8 cellular contexts compared by ENCODE assay signal in genomic region chr3:53219897-53220483, GRCh38. TPM values are rescaled to one million over a fixed set of nuclear protein-coding genes. Genes with fewer than 3 reads are reported as not detected.
DNase-seq lines count a peak whose midpoint lies in the region; ATAC-seq and TF ChIP-seq lines count a peak whose summit lies in the region.

No MANE protein-coding gene starts in this region.

- CTCF ChIA-PET in activated naive CD4-positive, alpha-beta T cell treated with anti-CD3 and anti-CD28 coated beads, Interleukin-2, amount 10 ng/mL, durations not matched to agents 7 days and 5 days (lab: Charles Lee): interaction anchor here (0.7 to 1.9 kb wide), 15 partner anchors 15 to 130 kb away, joined by 3 to 10 read pairs (median 3); no protein-coding TSS in a partner anchor

- TF ChIP-seq POLR2A in vagina (IDR thresholded peaks at IDR 0.05): no peak

- H3K9me3 ChIP-seq in MG63 (no peaks in the 10 kb centered on the region), vagina (no peaks in the 10 kb centered on the region)

- H3K27me3 ChIP-seq in MG63: no peaks in the 10 kb centered on the region
- H3K27me3 ChIP-seq in vagina: no peaks in the 10 kb centered on the region

- peaks cover 24% of the 10 kb centered on the region for H3K27me3 Mint-ChIP-seq in activated naive CD4-positive, alpha-beta T cell treated with anti-CD3 and anti-CD28 coated beads, Interleukin-2, amount 10 ng/mL, durations not matched to agents 7 days and 5 days
- H3K27me3 Mint-ChIP-seq in progenitor cell of endocrine pancreas: peaks cover 9% of the 10 kb centered on the region

- H3K27ac ChIP-seq in vagina: no peak overlapping the region

- peak; percentile 82 for ATAC-seq in GM21723 (IDR thresholded peaks at IDR 0.05; ENCODE audit: unreplicated experiment)

- no peak overlapping the region for H3K4me3 ChIP-seq in MG63
- no peak overlapping the region for H3K4me3 ChIP-seq in vagina

- intact Hi-C loops in head of caudate nucleus (cut with DNase I): no loop called here
- intact Hi-C loops in vagina (cut with DNase I): no loop called here

- peaks cover 1% of the 10 kb centered on the region for H3K36me3 Mint-ChIP-seq in activated naive CD4-positive, alpha-beta T cell treated with anti-CD3 and anti-CD28 coated beads, Interleukin-2, amount 10 ng/mL, durations not matched to agents 7 days and 5 days
- H3K36me3 Mint-ChIP-seq in progenitor cell of endocrine pancreas (ENCODE audit: insufficient read depth): peaks cover 2% of the 10 kb centered on the region

- H3K36me3 ChIP-seq in MG63 (peaks cover 10% of the 10 kb centered on the region), vagina (peaks cover 0 to 10% of the 10 kb centered on the region in 2 donors)

- H3K4me3 Mint-ChIP-seq in activated naive CD4-positive, alpha-beta T cell treated with anti-CD3 and anti-CD28 coated beads, Interleukin-2, amount 10 ng/mL, durations not matched to agents 7 days and 5 days: no peak overlapping the region
- H3K4me3 Mint-ChIP-seq in progenitor cell of endocrine pancreas (ENCODE audit: low read depth): no peak overlapping the region

- H3K4me1 ChIP-seq in vagina: no peaks in the 10 kb centered on the region

- peak; percentile 87 for DNase-seq in DMS 273 (lab: John Stamatoyannopoulos, UW; ENCODE audit: unreplicated experiment)
- DNase-seq in MG63: peak; percentile 71
- DNase-seq in SKM-1 (lab: John Stamatoyannopoulos, UW; ENCODE audit: unreplicated experiment): peak; percentile 85
- peak; percentile 91 for DNase-seq in activated naive CD4-positive, alpha-beta T cell treated with anti-CD3 and anti-CD28 coated beads, Interleukin-2, amount 10 ng/mL, durations not matched to agents 7 days and 5 days
- DNase-seq in head of caudate nucleus: peak; percentile 58 to 92 (median 82)
- DNase-seq in progenitor cell of endocrine pancreas (ENCODE audit: low spot score, unreplicated experiment): peak; percentile 78
- no peak for DNase-seq in vagina (ENCODE audit: extremely low spot score in 2 of 2)

- H3K4me1 Mint-ChIP-seq in activated naive CD4-positive, alpha-beta T cell treated with anti-CD3 and anti-CD28 coated beads, Interleukin-2, amount 10 ng/mL, durations not matched to agents 7 days and 5 days: peaks cover 4% of the 10 kb centered on the region
- no peaks in the 10 kb centered on the region for H3K4me1 Mint-ChIP-seq in progenitor cell of endocrine pancreas (ENCODE audit: low read depth)

- no peaks in the 10 kb centered on the region for H3K9me3 Mint-ChIP-seq in activated naive CD4-positive, alpha-beta T cell treated with anti-CD3 and anti-CD28 coated beads, Interleukin-2, amount 10 ng/mL, durations not matched to agents 7 days and 5 days
- no peaks in the 10 kb centered on the region for H3K9me3 Mint-ChIP-seq in progenitor cell of endocrine pancreas (ENCODE audit: low read depth)

- no peak overlapping the region for H3K27ac Mint-ChIP-seq in activated naive CD4-positive, alpha-beta T cell treated with anti-CD3 and anti-CD28 coated beads, Interleukin-2, amount 10 ng/mL, durations not matched to agents 7 days and 5 days
- no peak overlapping the region for H3K27ac Mint-ChIP-seq in progenitor cell of endocrine pancreas

- TF ChIP-seq CTCF in progenitor cell of endocrine pancreas (IDR thresholded peaks at IDR 0.05; ENCODE audit: unreplicated experiment): peak; percentile 91
- peak; percentile 70 to 85 (median 74) for TF ChIP-seq CTCF in vagina (IDR thresholded peaks at IDR 0.05)

RNA-seq across cellular contexts. Expression of gene TKT, which starts 35.8 kb away (rescaled TPM):
- total RNA-seq in MG63 (2014; rRNA removed; shearing (Covaris generic); ENCODE audit: low replicate concordance): 315 and 707 TPM in 2 replicates
- total RNA-seq in progenitor cell of endocrine pancreas (250 and 259 TPM in 2 replicates), vagina (423 TPM)

RNA-seq across cellular contexts. Expression of gene PRKCD, which starts 59.0 kb away (rescaled TPM):
- 3.2 and 6.8 TPM in 2 replicates for total RNA-seq in MG63 (2014; rRNA removed; shearing (Covaris generic); ENCODE audit: low replicate concordance)
- 45.1 and 45.8 TPM in 2 replicates for total RNA-seq in progenitor cell of endocrine pancreas
- total RNA-seq in vagina: 32.2 TPM

Comparison
In these comparisons a context has a peak if more than half of its experiments do, and no peak if none do; other contexts are left out.
1. DNase-seq: peak in DMS 273 (single experiment), MG63 (single experiment), SKM-1 (single experiment), activated naive CD4-positive, alpha-beta T cell treated with anti-CD3 and anti-CD28 coated beads, Interleukin-2, amount 10 ng/mL, durations not matched to agents 7 days and 5 days (single experiment), head of caudate nucleus (42 of 42) and progenitor cell of endocrine pancreas (single experiment); none in vagina (0 of 2).